ENCODE assay signal across 8 cellular contexts in genomic region chr11:67353317-67354313, GRCh38. TPM values are rescaled to one million over a fixed set of nuclear protein-coding genes. Genes with fewer than 3 reads are reported as not detected.
DNase-seq lines count a peak whose midpoint lies in the region; ATAC-seq and TF ChIP-seq lines count a peak whose summit lies in the region.

TSS of gene POLD4 (minus strand) at chr11:67353546. CDS start at chr11:67353399, 147 bp downstream.

- H3K9me3 ChIP-seq in left ventricle myocardium inferior (replicated peaks) (no peaks in the 10 kb centered on the region), prostate gland (no peaks in the 10 kb centered on the region)

- peak within 1 kb of the TSS; percentile 100 for H3K27ac Mint-ChIP-seq in T-helper 1 cell treated with Interleukin-12 subunit alpha and Interleukin-12 subunit beta and Interleukin-4 antibody, amounts not matched to agents 30 μg/mL and 1 μg/mL, for 36 hours

- peak; percentile 67 for DNase-seq in NCI-H1694 treated with DMSO at 0.1 percent for 48 hours (lab: John Stamatoyannopoulos, UW)
- DNase-seq in amniotic stem cell (lab: John Stamatoyannopoulos, UW), result peak; percentile 88
- DNase-seq in left ventricle myocardium inferior, result peak; percentile 99
- DNase-seq in prostate gland (ENCODE audit: low spot score), result peak; percentile 98
- peak; percentile 99 for DNase-seq in ureter (ENCODE audit: low spot score)

- peak; percentile 95 for TF ChIP-seq POLR2A in prostate gland (IDR thresholded peaks at IDR 0.05)

- peak within 1 kb of the TSS; percentile 99 for H3K27ac ChIP-seq in left ventricle myocardium inferior (replicated peaks)
- peak within 1 kb of the TSS; percentile 99 to 100 for H3K27ac ChIP-seq in prostate gland

- H3K4me3 ChIP-seq in left ventricle myocardium inferior (peak within 1 kb of the TSS; percentile 92), prostate gland (peak within 1 kb of the TSS; percentile 76 to 81)

- intact Hi-C loops in left ventricle myocardium inferior (cut with micrococcal nuclease), result no loop called here
- intact Hi-C loops in prostate gland (cut with DNase I), result loop anchor here (2.0 to 10.0 kb wide), 2 partner anchors 21 to 151 kb away; partner anchors contain the start of genes CDK2AP2 and PITPNM1

- H3K36me3 ChIP-seq in left ventricle myocardium inferior, result no peaks in the 10 kb centered on the region
- H3K36me3 ChIP-seq in prostate gland, result no peaks in the 10 kb centered on the region

- peak within 1 kb of the TSS; percentile 98 for H3K4me3 Mint-ChIP-seq in T-helper 1 cell treated with Interleukin-12 subunit alpha and Interleukin-12 subunit beta and Interleukin-4 antibody, amounts not matched to agents 30 μg/mL and 1 μg/mL, for 36 hours

- TF ChIP-seq CTCF in left ventricle myocardium inferior (IDR thresholded peaks at IDR 0.05; ENCODE audit: borderline replicate concordance) (no peak), prostate gland (IDR thresholded peaks at IDR 0.05) (no peak)

- H3K4me1 Mint-ChIP-seq in T-helper 1 cell treated with Interleukin-12 subunit alpha and Interleukin-12 subunit beta and Interleukin-4 antibody, amounts not matched to agents 30 μg/mL and 1 μg/mL, for 36 hours (ENCODE audit: low read depth), result peaks cover 33% of the 10 kb centered on the region

- peaks cover 7% of the 10 kb centered on the region for H3K36me3 Mint-ChIP-seq in T-helper 1 cell treated with Interleukin-12 subunit alpha and Interleukin-12 subunit beta and Interleukin-4 antibody, amounts not matched to agents 30 μg/mL and 1 μg/mL, for 36 hours (ENCODE audit: low read depth)

- ATAC-seq in GM18499 (IDR thresholded peaks at IDR 0.05; ENCODE audit: insufficient read depth, unreplicated experiment) (peak; percentile 50), HG02938 (IDR thresholded peaks at IDR 0.05; ENCODE audit: unreplicated experiment) (peak; percentile 67)

- 5% methylated on average over 40 of the region's 42 CpGs for WGBS in prostate gland

- H3K27me3 ChIP-seq in left ventricle myocardium inferior (ENCODE audit: low read depth) (no peaks in the 10 kb centered on the region), prostate gland (replicated peaks; ENCODE audit: insufficient read depth) (no peaks in the 10 kb centered on the region)

- peaks cover 6% of the 10 kb centered on the region for H3K27me3 Mint-ChIP-seq in T-helper 1 cell treated with Interleukin-12 subunit alpha and Interleukin-12 subunit beta and Interleukin-4 antibody, amounts not matched to agents 30 μg/mL and 1 μg/mL, for 36 hours (ENCODE audit: low read depth)

- H3K4me1 ChIP-seq in left ventricle myocardium inferior, result peaks cover 83% of the 10 kb centered on the region
- H3K4me1 ChIP-seq in prostate gland (replicated peaks), result peaks cover 25% of the 10 kb centered on the region

- no peaks in the 10 kb centered on the region for H3K9me3 Mint-ChIP-seq in T-helper 1 cell treated with Interleukin-12 subunit alpha and Interleukin-12 subunit beta and Interleukin-4 antibody, amounts not matched to agents 30 μg/mL and 1 μg/mL, for 36 hours

RNA-seq across cellular contexts. Expression of gene POLD4, which starts in this region (rescaled TPM):
- 47.0 TPM for total RNA-seq in left ventricle myocardium inferior
- 100 to 1,000 TPM in 1 of 2 donors, 10 to 100 TPM in 1; 95.1 to 145 TPM for total RNA-seq in prostate gland
- 57.9 TPM for total RNA-seq in ureter

Comparison
In these comparisons a context has a peak if more than half of its experiments do, and no peak if none do; other contexts are left out.
1. Peak in every context shown above with its lines: DNase-seq, ATAC-seq, H3K4me3 ChIP-seq and H3K27ac ChIP-seq.